ENCODE assay signal across 35 cellular contexts in genomic region chr20:10915815-10916214, GRCh38.
"Had no signal": no experiment of that assay in that cellular context is flagged by ENCODE, and none has a peak within 500 bp of the region (broad histone marks: within the 10 kb centered on the region; RNA-seq: fewer than 3 reads in every experiment).

No MANE protein-coding gene starts in this region.

- H3K27ac Mint-ChIP-seq: activated B cell treated with CpG ODN at 0.5 μM for 24 hours; activated CD4-positive, alpha-beta memory T cell treated with anti-CD3 and anti-CD28 coated beads for 36 hours; activated CD4-positive, alpha-beta T cell treated with anti-CD3 and anti-CD28 coated beads, Interleukin-2, amount 10 ng/mL, durations not matched to agents 24 days and 14 days; activated CD8-positive, alpha-beta T cell treated with anti-CD3 and anti-CD28 coated beads for 36 hours; activated naive CD8-positive, alpha-beta T cell treated with anti-CD3 and anti-CD28 coated beads for 36 hours; activated T-cell treated with anti-CD3 and anti-CD28 coated beads, Interleukin-2, amount 50 U/mL, for 72 hours; activated T-helper 1 cell treated with anti-CD3 and anti-CD28 coated beads, Interleukin-12 subunit alpha, Interleukin-12 subunit beta, Interleukin-2, Interleukin-4 antibody, amounts not matched to agents 30 ng/mL and 10 ng/mL and 1 ng/mL, durations not matched to agents 14 hours and 24 hours and 36 hours; activated T-helper 17 cell treated with anti-CD3 and anti-CD28 coated beads, Interleukin-2, amount 50 U/mL, for 72 hours; T-helper 1 cell treated with Interleukin-12 subunit alpha and Interleukin-12 subunit beta and Interleukin-4 antibody, amounts not matched to agents 30 μg/mL and 1 μg/mL, for 36 hours; T-helper 2 cell treated with Interferon-gamma antibody and Interleukin-4, amounts not matched to agents 5 μg/mL and 100 μg/mL, for 36 hours had no signal

- H3K4me3 ChIP-seq: adrenal gland, body of pancreas, breast epithelium had no signal

- FAIRE-seq: astrocyte, TTC549 had no signal

- H3K36me3 Mint-ChIP-seq: activated CD4-positive, alpha-beta memory T cell treated with anti-CD3 and anti-CD28 coated beads for 36 hours; activated naive CD8-positive, alpha-beta T cell treated with anti-CD3 and anti-CD28 coated beads for 36 hours had no signal

- H3K9me3 Mint-ChIP-seq: activated CD8-positive, alpha-beta T cell treated with anti-CD3 and anti-CD28 coated beads for 36 hours had no signal

- H3K4me1 ChIP-seq: adrenal gland, breast epithelium had no signal

- H3K27me3 Mint-ChIP-seq: activated B cell treated with CpG ODN at 0.5 μM for 24 hours; activated CD4-positive, alpha-beta memory T cell treated with anti-CD3 and anti-CD28 coated beads for 36 hours; activated CD4-positive, alpha-beta T cell treated with anti-CD3 and anti-CD28 coated beads, Interleukin-2, amount 10 ng/mL, durations not matched to agents 24 days and 14 days; activated CD8-positive, alpha-beta T cell treated with anti-CD3 and anti-CD28 coated beads for 36 hours; activated naive CD8-positive, alpha-beta T cell treated with anti-CD3 and anti-CD28 coated beads for 36 hours; activated T-helper 17 cell treated with anti-CD3 and anti-CD28 coated beads, Interleukin-2, amount 50 U/mL, for 72 hours had no signal

- ATAC-seq: activated CD8-positive, alpha-beta T cell treated with anti-CD3 and anti-CD28 coated beads for 36 hours; activated naive CD4-positive, alpha-beta T cell treated with anti-CD3 and anti-CD28 coated beads, Interleukin-2, amount 50 U/mL, for 72 hours; activated T-cell treated with anti-CD3 and anti-CD28 coated beads, Interleukin-2, amount 50 U/mL, for 4 hours; activated T-cell treated with anti-CD3 and anti-CD28 coated beads, Interleukin-2, amount 50 U/mL, for 72 hours; activated T-helper 17 cell treated with anti-CD3 and anti-CD28 coated beads, Interleukin-2, amount 50 U/mL, for 72 hours; body of pancreas had no signal

- DNase-seq: activated B cell treated with CpG ODN at 0.5 μM for 24 hours; activated CD4-positive, alpha-beta memory T cell treated with anti-CD3 and anti-CD28 coated beads for 36 hours; activated CD4-positive, alpha-beta T cell treated with anti-CD3 and anti-CD28 coated beads for 4 hours; activated CD4-positive, alpha-beta T cell treated with anti-CD3 and anti-CD28 coated beads, Interleukin-2, amount 10 ng/mL, durations not matched to agents 24 days and 14 days; activated CD4-positive, alpha-beta T cell treated with anti-CD3 and anti-CD28 coated beads, Interleukin-2, amount 50 U/mL, for 1 hour; activated CD4-positive, alpha-beta T cell treated with anti-CD3 and anti-CD28 coated beads, Interleukin-2, amount 50 U/mL, for 4 hours; activated CD4-positive, CD25-positive, alpha-beta regulatory T cell treated with anti-CD3 and anti-CD28 coated beads, Interleukin-2, amount 50 U/mL, for 72 hours; activated CD8-positive, alpha-beta memory T cell treated with anti-CD3 and anti-CD28 coated beads, Interleukin-2, amount 50 U/mL, for 4 hours; activated CD8-positive, alpha-beta T cell treated with anti-CD3 and anti-CD28 coated beads for 36 hours; activated effector memory CD4-positive, alpha-beta T cell treated with anti-CD3 and anti-CD28 coated beads, Interleukin-2, amount 50 U/mL, for 16 hours; activated gamma-delta T cell treated with Interleukin-2 at 50 U/mL for 16 hours; activated naive CD4-positive, alpha-beta T cell; activated naive CD4-positive, alpha-beta T cell treated with anti-CD3 and anti-CD28 coated beads, Interleukin-2, amount 50 U/mL, for 16 hours; activated naive CD8-positive, alpha-beta T cell treated with anti-CD3 and anti-CD28 coated beads for 36 hours; activated T-cell treated with anti-CD3 and anti-CD28 coated beads for 4 hours; activated T-cell treated with anti-CD3 and anti-CD28 coated beads, Interleukin-2, amount 50 U/mL, for 1 hour; activated T-cell treated with anti-CD3 and anti-CD28 coated beads, Interleukin-2, amount 50 U/mL, for 4 hours; activated T-cell treated with anti-CD3 and anti-CD28 coated beads, Interleukin-2, amount 50 U/mL, for 72 hours; adrenal gland; amniotic stem cell; aorta; body of pancreas; brain microvascular endothelial cell; central memory CD4-positive, alpha-beta T cell; T-helper 2 cell; T-helper 9 cell had no signal

- H3K36me3 ChIP-seq: adrenal gland, brain microvascular endothelial cell, breast epithelium had no signal

- H3K9me3 ChIP-seq: adrenal gland, body of pancreas, breast epithelium had no signal

- H3K27ac ChIP-seq: adrenal gland, body of pancreas, brain microvascular endothelial cell, breast epithelium, VCaP had no signal

- H3K27me3 ChIP-seq: adrenal gland, body of pancreas, brain microvascular endothelial cell, breast epithelium had no signal

- H3K4me1 Mint-ChIP-seq: activated B cell treated with CpG ODN at 0.5 μM for 24 hours; activated CD4-positive, alpha-beta T cell treated with anti-CD3 and anti-CD28 coated beads, Interleukin-2, amount 10 ng/mL, durations not matched to agents 24 days and 14 days; activated naive CD8-positive, alpha-beta T cell treated with anti-CD3 and anti-CD28 coated beads for 36 hours; activated T-helper 17 cell treated with anti-CD3 and anti-CD28 coated beads, Interleukin-2, amount 50 U/mL, for 72 hours had no signal

- H3K4me3 Mint-ChIP-seq: activated B cell treated with CpG ODN at 0.5 μM for 24 hours; activated CD4-positive, alpha-beta memory T cell treated with anti-CD3 and anti-CD28 coated beads for 36 hours; activated CD4-positive, alpha-beta T cell treated with anti-CD3 and anti-CD28 coated beads, Interleukin-2, amount 10 ng/mL, durations not matched to agents 24 days and 14 days; activated CD8-positive, alpha-beta T cell treated with anti-CD3 and anti-CD28 coated beads for 36 hours; activated naive CD8-positive, alpha-beta T cell treated with anti-CD3 and anti-CD28 coated beads for 36 hours; activated T-cell treated with anti-CD3 and anti-CD28 coated beads, Interleukin-2, amount 50 U/mL, for 4 hours; activated T-cell treated with anti-CD3 and anti-CD28 coated beads, Interleukin-2, amount 50 U/mL, for 72 hours; activated T-helper 1 cell treated with anti-CD3 and anti-CD28 coated beads, Interleukin-12 subunit alpha, Interleukin-12 subunit beta, Interleukin-2, Interleukin-4 antibody, amounts not matched to agents 30 ng/mL and 10 ng/mL and 1 ng/mL, durations not matched to agents 14 hours and 24 hours and 36 hours; activated T-helper 17 cell treated with anti-CD3 and anti-CD28 coated beads, Interleukin-2, amount 50 U/mL, for 72 hours; T-helper 1 cell treated with Interleukin-12 subunit alpha and Interleukin-12 subunit beta and Interleukin-4 antibody, amounts not matched to agents 30 μg/mL and 1 μg/mL, for 36 hours; T-helper 2 cell treated with Interferon-gamma antibody and Interleukin-4, amounts not matched to agents 5 μg/mL and 100 μg/mL, for 36 hours had no signal
